Comparison of ENCODE assay signal across 8 cellular contexts in the genomic region with DNA sequence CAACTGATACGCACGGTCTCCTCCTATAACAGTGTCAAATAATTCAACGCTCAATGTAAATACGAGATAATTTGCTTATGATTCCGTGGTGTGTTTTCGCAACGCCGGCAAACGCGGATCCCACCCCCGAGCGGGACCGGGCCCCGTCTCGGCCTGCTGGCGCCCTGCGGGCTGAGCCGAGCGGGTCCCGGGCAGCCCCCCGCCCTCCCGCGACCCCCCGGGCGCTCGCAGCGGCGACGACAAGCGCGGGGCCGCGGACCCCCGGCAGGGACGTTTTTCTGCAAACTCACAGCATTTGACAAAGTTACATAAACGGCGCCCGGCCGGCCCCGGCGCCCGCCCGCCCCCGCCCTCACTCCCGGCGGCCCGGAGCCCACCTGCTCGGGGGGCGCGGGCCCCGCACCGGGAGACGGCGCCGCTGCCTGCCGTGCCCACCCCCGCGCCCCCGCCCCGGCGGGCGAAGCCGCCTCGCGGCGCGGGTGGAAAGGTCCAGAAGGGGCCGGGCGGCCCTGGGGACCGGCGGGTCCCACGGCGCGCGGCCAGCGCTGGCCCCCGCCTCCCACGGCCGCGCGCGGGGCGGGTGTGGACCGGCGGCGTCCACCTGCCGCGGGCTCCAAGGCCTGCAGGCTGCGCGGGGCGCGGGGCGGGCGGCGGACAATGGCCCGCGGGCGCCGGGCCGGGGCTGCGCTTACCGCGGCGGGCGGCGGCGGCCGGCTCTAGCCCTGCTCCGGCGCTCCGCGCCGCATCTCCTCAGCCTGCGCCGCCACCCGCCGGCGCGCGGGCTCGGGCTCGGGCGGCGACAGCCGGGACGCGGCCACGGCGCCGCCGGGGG. TPM values are rescaled to one million over a fixed set of nuclear protein-coding genes. Genes with fewer than 3 reads are reported as not detected.
A peak's percentile ranks its signal among the peaks of the same experiment; 100 is the strongest.
DNase-seq lines count a peak whose midpoint lies in the region; ATAC-seq, FAIRE-seq and TF ChIP-seq lines count a peak whose summit lies in the region.

No MANE protein-coding gene starts in this region.

- peaks cover 28 to 56% (median 48%) of the 10 kb centered on the region in 7 donors for H3K4me1 Mint-ChIP-seq in naive thymus-derived CD4-positive, alpha-beta T cell

- TF ChIP-seq CTCF in AG09309 (IDR thresholded peaks at IDR 0.05; ENCODE audit: control insufficient read depth, insufficient read depth, low read depth, low read length, missing control alignments) (no peak), PC-9 (conservative IDR thresholded peaks at IDR 0.05) (no peak), dorsolateral prefrontal cortex (IDR thresholded peaks at IDR 0.05 in 54 of 56, conservative IDR thresholded peaks at IDR 0.05 in 2 of 56; ENCODE audit: low read depth in 1 of 56, partially characterized antibody in 56 of 56) (no peak)

- H3K9me2 ChIP-seq in PC-9 (ENCODE audit: insufficient read depth) = no peaks in the 10 kb centered on the region

- POLR2A ChIA-PET in PC-9 (lab: Charles Lee; ENCODE audit: unreplicated experiment) = interaction anchor here (0.7 to 1.0 kb wide), 6 partner anchors 106 to 1165 kb away, joined by 3 to 5 read pairs (median 4); no protein-coding TSS in a partner anchor
- POLR2A ChIA-PET in naive thymus-derived CD4-positive, alpha-beta T cell (lab: Charles Lee) = interaction anchor here (0.9 to 3.6 kb wide), 13 partner anchors 31 to 170 kb away, joined by 3 to 32 read pairs (median 6); no protein-coding TSS in a partner anchor

- no peak overlapping the region for H3K27ac ChIP-seq in PC-9
- peak overlapping the region in 51 of 59 donors; percentile 2 to 86 (median 68) for H3K27ac ChIP-seq in dorsolateral prefrontal cortex
- H3K27ac ChIP-seq in naive thymus-derived CD4-positive, alpha-beta T cell (ENCODE audit: low read depth, low read length) = peak overlapping the region; percentile 50

- H3K36me3 ChIP-seq in PC-9 (ENCODE audit: low read depth) = no peaks in the 10 kb centered on the region
- no peaks in the 10 kb centered on the region for H3K36me3 ChIP-seq in naive thymus-derived CD4-positive, alpha-beta T cell (ENCODE audit: control insufficient read depth in 2 of 3, insufficient read depth in 3 of 3, low read length in 3 of 3)

- CTCF ChIA-PET in PC-9 (lab: Charles Lee) = interaction anchor here (0.6 kb wide), 3 partner anchors 312 to 592 kb away, joined by 3 to 5 read pairs (median 3); no protein-coding TSS in a partner anchor
- CTCF ChIA-PET in naive thymus-derived CD4-positive, alpha-beta T cell (lab: Charles Lee) = interaction anchor here (4.3 kb wide), 1 partner anchor 132 kb away, joined by 65 read pairs; no protein-coding TSS in a partner anchor

- H3K4me3 Mint-ChIP-seq in naive thymus-derived CD4-positive, alpha-beta T cell = peak overlapping the region; percentile 87 to 96 (median 92)

- peak overlapping the region; percentile 89 for H3K4me2 ChIP-seq in PC-9

- peaks cover 16% of the 10 kb centered on the region for H3K4me1 ChIP-seq in PC-9 (replicated peaks; ENCODE audit: insufficient read depth)
- peaks cover 17 to 26% of the 10 kb centered on the region in 2 donors for H3K4me1 ChIP-seq in naive thymus-derived CD4-positive, alpha-beta T cell (ENCODE audit: control insufficient read depth in 2 of 2, insufficient read depth in 2 of 2, low read length in 2 of 2)

- no peaks in the 10 kb centered on the region for H3F3A ChIP-seq in PC-9 (ENCODE audit: insufficient read depth, low read depth)

- H3K27ac Mint-ChIP-seq in naive thymus-derived CD4-positive, alpha-beta T cell = peak overlapping the region; percentile 93 to 99 (median 96)

- peaks cover 45% of the 10 kb centered on the region for H3K79me2 ChIP-seq in PC-9 (ENCODE audit: low read depth)

- no TSS peak for BruUV-seq in PC-9 (replicated peaks; lab: Mats Ljungman, UMichigan)

- FAIRE-seq in GM19239 (lab: Jason Lieb, UNC) = peak; percentile 78

- peaks cover 0 to 13% (median 0%) of the 10 kb centered on the region in 5 donors for H3K27me3 Mint-ChIP-seq in naive thymus-derived CD4-positive, alpha-beta T cell

- intact Hi-C loops in PC-9 (cut with micrococcal nuclease; ENCODE audit: unreplicated experiment) = loop anchor here (2.0 to 5.0 kb wide), 3 partner anchors 125 to 258 kb away; no protein-coding TSS in a partner anchor
- intact Hi-C loops in dorsolateral prefrontal cortex (cut with DNase I) = loop anchor here in 1 of 2 donors (2.0 kb wide), 1 partner anchor 41 kb away; no protein-coding TSS in a partner anchor
- intact Hi-C loops in naive thymus-derived CD4-positive, alpha-beta T cell (cut with micrococcal nuclease) = loop anchor here (2.0 to 10.0 kb wide), 9 partner anchors 125 to 1708 kb away; a partner anchor contains a TSS

- ATAC-seq in naive thymus-derived CD4-positive, alpha-beta T cell = no peak

- no peak for DNase-seq in AG09309 (ENCODE audit: low read depth)
- DNase-seq in GM19239 (ENCODE audit: insufficient read length, low spot score) = peak; percentile 56
- peak in 1 of 2 experiments; percentile 25 for DNase-seq in PC-9
- DNase-seq in dorsolateral prefrontal cortex = peak in 1 of 10 donors; percentile 36
- DNase-seq in naive thymus-derived CD4-positive, alpha-beta T cell = peak in 3 of 9 donors; percentile 26 to 45 (median 45)
- DNase-seq in cerebellar cortex (ENCODE audit: low spot score) = no peak
- no peak for DNase-seq in NCI-H1930 (lab: John Stamatoyannopoulos, UW)
- DNase-seq in activated CD4-positive, CD25-positive, alpha-beta regulatory T cell treated with anti-CD3 and anti-CD28 coated beads, Interleukin-2, amount 50 U/mL, for 72 hours = no peak

- H4K20me1 ChIP-seq in PC-9 (ENCODE audit: insufficient read depth) = peaks cover 24% of the 10 kb centered on the region; the same call in 1 of the 2 replicates

- peak overlapping the region; percentile 50; the same call in 1 of the 2 replicates for H2AFZ ChIP-seq in PC-9

- H3K27me3 ChIP-seq in PC-9 (ENCODE audit: insufficient read depth, low read depth) = 0 out of 2 replicates have a peak, but pooled peaks cover 4% of the 10 kb centered on the region
- no peaks in the 10 kb centered on the region for H3K27me3 ChIP-seq in dorsolateral prefrontal cortex
- no peaks in the 10 kb centered on the region for H3K27me3 ChIP-seq in naive thymus-derived CD4-positive, alpha-beta T cell (ENCODE audit: control insufficient read depth in 2 of 2, insufficient read depth in 2 of 2, low read length in 2 of 2)

- peaks cover 0 to 1% (median 0%) of the 10 kb centered on the region in 11 donors for H3K9me3 Mint-ChIP-seq in naive thymus-derived CD4-positive, alpha-beta T cell

- peaks cover 0 to 19% (median 0%) of the 10 kb centered on the region in 5 donors for H3K36me3 Mint-ChIP-seq in naive thymus-derived CD4-positive, alpha-beta T cell

- peak overlapping the region; percentile 24 for H3K4me3 ChIP-seq in AG09309 (ENCODE audit: control insufficient read depth, low read depth, low read length)
- peak overlapping the region; percentile 56 for H3K4me3 ChIP-seq in PC-9
- peak overlapping the region; percentile 27 to 90 (median 66) for H3K4me3 ChIP-seq in dorsolateral prefrontal cortex
- H3K4me3 ChIP-seq in naive thymus-derived CD4-positive, alpha-beta T cell (ENCODE audit: low read length) = peak overlapping the region; percentile 57

- no peaks in the 10 kb centered on the region for H3K9me3 ChIP-seq in PC-9 (ENCODE audit: insufficient read depth, low read depth)
- H3K9me3 ChIP-seq in naive thymus-derived CD4-positive, alpha-beta T cell (ENCODE audit: control insufficient read depth in 2 of 3, low read length in 3 of 3) = no peaks in the 10 kb centered on the region

RNA-seq across cellular contexts. Expression of a gene that starts 0.6 kb away (rescaled TPM):
- total RNA-seq in PC-9 (2021) (61.5 and 79.7 TPM in 2 replicates), dorsolateral prefrontal cortex (100 to 1,000 TPM in 51 of 120 experiments, 10 to 100 TPM in 69; 57.4 to 167 (median 97.8) TPM)
- 100 to 1,000 TPM in 1 of 5 experiments, 10 to 100 TPM in 4; 42.3 to 101 (median 62.3) TPM for total RNA-seq in naive thymus-derived CD4-positive, alpha-beta T cell
- polyA plus RNA-seq in naive thymus-derived CD4-positive, alpha-beta T cell = 10 to 100 TPM in 1 of 2 donors, 1 to 10 TPM in 1; 7.4 to 11.6 TPM
